Comparison of ENCODE assay signal across 1 cellular context in genomic region chr21:44892095-44892494, GRCh38.
TF ChIP-seq lines count a peak whose summit lies in the region.

No MANE protein-coding gene starts in this region.

TF ChIP-seq in IMR-90, 13 proteins besides CTCF, POLR2A, EP300 and RAD21:
- peak; percentile 29; the same call in 1 of the 2 replicates for TF ChIP-seq USF2 (IDR thresholded peaks at IDR 0.05; ENCODE audit: low read depth, low read length)
- TF ChIP-seq SMC3 (IDR thresholded peaks at IDR 0.05; ENCODE audit: low read depth, low read length) = no peak
- no peak for TF ChIP-seq MAZ (IDR thresholded peaks at IDR 0.05; ENCODE audit: borderline replicate concordance, low read depth, low read length)
